27 cellular contexts compared by ENCODE assay signal in the genomic region with DNA sequence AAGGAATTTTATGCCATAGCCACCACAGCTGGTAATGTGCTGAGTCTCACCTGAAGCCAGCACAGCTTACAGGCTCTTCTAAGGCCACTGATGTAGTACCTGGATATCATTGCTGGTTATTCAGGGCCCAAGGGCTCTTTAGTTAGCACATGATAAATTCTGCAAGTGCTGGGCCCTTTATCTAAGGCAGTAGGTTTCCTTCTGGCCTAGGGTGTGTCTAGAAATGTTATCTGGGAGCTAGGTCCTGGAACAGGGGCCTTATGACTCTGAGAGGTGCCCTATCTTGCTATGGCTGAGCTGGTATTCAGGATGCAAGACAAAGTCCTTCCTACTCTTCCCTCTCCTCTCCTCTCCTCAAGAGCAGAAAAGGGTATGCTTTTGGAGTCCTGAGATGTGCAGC.
"Had no signal": no experiment of that assay in that cellular context is flagged by ENCODE, and none has a peak within 500 bp of the region (broad histone marks: within the 10 kb centered on the region; RNA-seq: fewer than 3 reads in every experiment).

No MANE protein-coding gene starts in this region.

- H3K4me3 ChIP-seq: left lung, lower lobe of right lung, right atrium auricular region, right lobe of liver, smooth muscle cell, suprapubic skin, thoracic aorta, tibial artery, upper lobe of right lung had no signal

- H3K4me3 Mint-ChIP-seq: immature natural killer cell; naive thymus-derived CD8-positive, alpha-beta T cell; nephron; neural crest cell; stimulated activated naive B cell treated with anti-CD40 and anti-IgM and Interleukin-4, amounts not matched to agents 10 μg/mL and 1 μg/mL and 100 μg/mL, for 72 hours; stimulated activated naive CD8-positive, alpha-beta T cell treated with anti-CD3 and anti-CD28 coated beads, Interleukin-15, Interleukin-2, amounts not matched to agents 100 ng/mL and 50 ng/mL, for 24 hours had no signal

- H3K36me3 ChIP-seq: left lung, lower lobe of right lung, neutrophil, right atrium auricular region, right lobe of liver, suprapubic skin, thoracic aorta, tibial artery, upper lobe of right lung had no signal

- H3K36me3 Mint-ChIP-seq: immature natural killer cell; naive thymus-derived CD8-positive, alpha-beta T cell; stimulated activated naive B cell treated with anti-CD40 and anti-IgM and Interleukin-4, amounts not matched to agents 10 μg/mL and 1 μg/mL and 100 μg/mL, for 72 hours had no signal

- H3K27ac Mint-ChIP-seq: immature natural killer cell; naive thymus-derived CD8-positive, alpha-beta T cell; nephron; progenitor cell of endocrine pancreas; stimulated activated naive B cell treated with anti-CD40 and anti-IgM and Interleukin-4, amounts not matched to agents 10 μg/mL and 1 μg/mL and 100 μg/mL, for 72 hours; stimulated activated naive CD8-positive, alpha-beta T cell treated with anti-CD3 and anti-CD28 coated beads, Interleukin-15, Interleukin-2, amounts not matched to agents 100 ng/mL and 50 ng/mL, for 24 hours had no signal

- H3K9me3 ChIP-seq: neutrophil, right atrium auricular region, right lobe of liver, thoracic aorta, upper lobe of right lung had no signal

- DNase-seq: hypothalamus; immature natural killer cell; left colon; left lung; lower lobe of right lung; mammary epithelial cell; mesenchymal stem cell; naive thymus-derived CD8-positive, alpha-beta T cell; occipital lobe; right lobe of liver; stimulated activated CD4-positive, alpha-beta T cell treated with anti-CD3 and anti-CD28 coated beads, Interleukin-12 subunit alpha, Interleukin-12 subunit beta, amount 100 ng/mL, for 4 hours; stimulated activated CD4-positive, alpha-beta T cell treated with anti-CD3 and anti-CD28 coated beads, Interleukin-15, amount 100 ng/mL, for 24 hours; stimulated activated CD4-positive, alpha-beta T cell treated with anti-CD3 and anti-CD28 coated beads, Interleukin-2, amount 100 ng/mL, for 24 hours; stimulated activated CD4-positive, alpha-beta T cell treated with anti-CD3 and anti-CD28 coated beads, Interleukin-4, amount 100 ng/mL, for 1 hour; stimulated activated naive B cell treated with anti-CD40 and anti-IgM and Interleukin-4, amounts not matched to agents 10 μg/mL and 1 μg/mL and 100 μg/mL, for 72 hours; tibial artery; trophoblast cell; upper lobe of right lung had no signal

- H3K27me3 ChIP-seq: left lung, neutrophil, right atrium auricular region, right lobe of liver, suprapubic skin, tibial artery, upper lobe of right lung had no signal

- H3K4me1 ChIP-seq: left lung, lower lobe of right lung, right atrium auricular region, right lobe of liver, suprapubic skin, tibial artery, upper lobe of right lung had no signal

- H3K27me3 Mint-ChIP-seq: naive thymus-derived CD8-positive, alpha-beta T cell; progenitor cell of endocrine pancreas; stimulated activated naive B cell treated with anti-CD40 and anti-IgM and Interleukin-4, amounts not matched to agents 10 μg/mL and 1 μg/mL and 100 μg/mL, for 72 hours; stimulated activated naive CD8-positive, alpha-beta T cell treated with anti-CD3 and anti-CD28 coated beads, Interleukin-15, Interleukin-2, amounts not matched to agents 100 ng/mL and 50 ng/mL, for 24 hours had no signal

- H3K27ac ChIP-seq: left lung, lower lobe of right lung, neutrophil, right atrium auricular region, right lobe of liver, suprapubic skin, thoracic aorta, tibial artery, upper lobe of right lung had no signal

- H3K4me1 Mint-ChIP-seq: immature natural killer cell; naive thymus-derived CD8-positive, alpha-beta T cell; neural crest cell; stimulated activated naive B cell treated with anti-CD40 and anti-IgM and Interleukin-4, amounts not matched to agents 10 μg/mL and 1 μg/mL and 100 μg/mL, for 72 hours had no signal

- H3K4me2 ChIP-seq: smooth muscle cell had no signal
